ENCODE assay signal across 8 cellular contexts in the genomic region with DNA sequence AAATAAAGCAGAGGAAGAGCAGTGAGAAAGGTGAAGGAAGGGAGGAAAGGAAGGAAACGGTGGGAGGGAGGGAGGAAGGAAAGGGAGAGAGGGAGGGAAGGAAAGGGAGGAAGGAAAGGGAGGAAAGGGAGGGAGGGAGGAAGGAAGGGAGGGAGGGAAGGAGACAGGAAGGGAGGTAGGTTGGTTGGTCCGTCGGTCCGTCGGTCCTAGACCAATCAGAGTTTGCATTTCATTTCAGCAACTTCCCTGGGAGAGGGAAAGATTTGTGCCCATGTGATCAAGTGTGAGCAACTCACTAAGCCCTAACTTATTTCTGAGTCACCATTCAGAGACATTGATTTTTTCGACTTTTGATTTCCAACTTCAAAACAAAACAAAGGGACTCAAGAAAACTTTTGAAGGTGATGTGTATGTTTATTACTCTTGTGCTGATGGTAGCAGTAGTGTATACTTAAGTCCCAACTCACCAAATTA. TPM values are rescaled to one million over a fixed set of nuclear protein-coding genes. Genes with fewer than 3 reads are reported as not detected.
DNase-seq lines count a peak whose midpoint lies in the region; ATAC-seq and TF ChIP-seq lines count a peak whose summit lies in the region.

No MANE protein-coding gene starts in this region.

- H3K27ac ChIP-seq in Peyer's patch: peak overlapping the region; percentile 51 to 91 (median 68)
- H3K27ac ChIP-seq in esophagus (ENCODE audit: low read depth in 2 of 2, low read length in 1 of 2): peak overlapping the region; percentile 59 to 60

- TF ChIP-seq CTCF in Calu3 (IDR thresholded peaks at IDR 0.05; ENCODE audit: unreplicated experiment) (no peak), Peyer's patch (IDR thresholded peaks at IDR 0.05) (no peak), progenitor cell of endocrine pancreas (IDR thresholded peaks at IDR 0.05; ENCODE audit: unreplicated experiment) (no peak)

- H3K9me3 Mint-ChIP-seq in Calu3 (ENCODE audit: low read depth, unreplicated experiment) (no peaks in the 10 kb centered on the region), progenitor cell of endocrine pancreas (ENCODE audit: low read depth) (no peaks in the 10 kb centered on the region)

- H3K27me3 Mint-ChIP-seq in Calu3 (ENCODE audit: unreplicated experiment): no peaks in the 10 kb centered on the region
- no peaks in the 10 kb centered on the region for H3K27me3 Mint-ChIP-seq in progenitor cell of endocrine pancreas

- H3K4me1 Mint-ChIP-seq in Calu3 (ENCODE audit: low read depth, unreplicated experiment) (peaks cover 24% of the 10 kb centered on the region), progenitor cell of endocrine pancreas (ENCODE audit: low read depth) (peaks cover 15% of the 10 kb centered on the region)

- ATAC-seq in HG03460 (IDR thresholded peaks at IDR 0.05; ENCODE audit: unreplicated experiment): no peak
- no peak for ATAC-seq in HG03378 (IDR thresholded peaks at IDR 0.05; ENCODE audit: unreplicated experiment)
- ATAC-seq in GM21576 (IDR thresholded peaks at IDR 0.05; ENCODE audit: unreplicated experiment): no peak

- peaks cover 26% of the 10 kb centered on the region for H3K36me3 Mint-ChIP-seq in Calu3 (ENCODE audit: insufficient read depth, unreplicated experiment)
- H3K36me3 Mint-ChIP-seq in progenitor cell of endocrine pancreas (ENCODE audit: insufficient read depth): peaks cover 9% of the 10 kb centered on the region

- intact Hi-C loops in Calu3 (cut with micrococcal nuclease; ENCODE audit: unreplicated experiment): loop anchor here (10.0 kb wide), 1 partner anchor 129 kb away; no protein-coding TSS in a partner anchor

- H3K4me3 ChIP-seq in Peyer's patch (no peak overlapping the region), esophagus (ENCODE audit: low read depth in 1 of 2, low read length in 2 of 2) (no peak overlapping the region)

- no TSS peak for BruUV-seq in Calu3 (replicated peaks; lab: Mats Ljungman, UMichigan)

- H3K4me1 ChIP-seq in Peyer's patch (peaks cover 0 to 41% (median 6%) of the 10 kb centered on the region in 4 donors), esophagus (ENCODE audit: control insufficient read depth in 2 of 2, insufficient read depth in 2 of 2, low read length in 1 of 2) (peaks cover 0 to 11% of the 10 kb centered on the region in 2 donors)

- H3K27ac Mint-ChIP-seq in Calu3 (ENCODE audit: unreplicated experiment) (no peak overlapping the region), progenitor cell of endocrine pancreas (peak overlapping the region; percentile 13)

- peak; percentile 34 for DNase-seq in Calu3
- no peak for DNase-seq in Peyer's patch
- DNase-seq in progenitor cell of endocrine pancreas (ENCODE audit: low spot score, unreplicated experiment): no peak
- DNase-seq in cortex of kidney (lab: John Stamatoyannopoulos, UW): no peak

- H3K27me3 ChIP-seq in Peyer's patch (no peaks in the 10 kb centered on the region), esophagus (ENCODE audit: control insufficient read depth in 1 of 2, insufficient read depth in 2 of 2, low read length in 2 of 2) (no peaks in the 10 kb centered on the region)

- H3K36me3 ChIP-seq in Peyer's patch (peaks cover 0 to 26% (median 0%) of the 10 kb centered on the region in 3 donors), esophagus (ENCODE audit: control insufficient read depth in 2 of 2, insufficient read depth in 2 of 2, low read length in 1 of 2) (peaks cover 0 to 8% of the 10 kb centered on the region in 2 donors)

- H3K9me3 ChIP-seq in Peyer's patch (no peaks in the 10 kb centered on the region), esophagus (ENCODE audit: control insufficient read depth in 2 of 2, insufficient read depth in 1 of 2, low read depth in 1 of 2, low read length in 1 of 2) (no peaks in the 10 kb centered on the region)

- TF ChIP-seq POLR2A in Peyer's patch (IDR thresholded peaks at IDR 0.05): no peak

- 22 to 28% methylated on average over 6 of the region's 6 CpGs for WGBS in esophagus, 2 donors

- H3K4me3 Mint-ChIP-seq in Calu3 (ENCODE audit: low read depth, unreplicated experiment) (no peak overlapping the region), progenitor cell of endocrine pancreas (ENCODE audit: low read depth) (no peak overlapping the region)

- CTCF ChIA-PET in Calu3 (lab: Charles Lee): no interaction called here

RNA-seq across cellular contexts. Expression of gene NANS, which starts 18.8 kb away (rescaled TPM):
- total RNA-seq in Calu3 (2022): 43.0 and 47.5 TPM in 2 replicates
- 10 to 100 TPM; 46.4 to 90.8 (median 76.7) TPM for total RNA-seq in Peyer's patch
- 10 to 100 TPM; 48.7 to 54.0 TPM for polyA plus RNA-seq in esophagus
- 31.9 and 33.8 TPM in 2 replicates for total RNA-seq in progenitor cell of endocrine pancreas

RNA-seq across cellular contexts. Expression of gene TRIM14, which starts 43.7 kb away (rescaled TPM):
- 34.1 and 54.0 TPM in 2 replicates for total RNA-seq in Calu3 (2022)
- total RNA-seq in Peyer's patch: 100 to 1,000 TPM in 1 of 4 donors, 10 to 100 TPM in 3; 61.1 to 101 (median 72.0) TPM
- polyA plus RNA-seq in esophagus: 10 to 100 TPM in 1 of 2 donors, 1 to 10 TPM in 1; 9.3 to 12.2 TPM
- total RNA-seq in progenitor cell of endocrine pancreas: 2.9 and 3.1 TPM in 2 replicates
